Comparison of ENCODE assay signal across 25 cellular contexts in the genomic region with DNA sequence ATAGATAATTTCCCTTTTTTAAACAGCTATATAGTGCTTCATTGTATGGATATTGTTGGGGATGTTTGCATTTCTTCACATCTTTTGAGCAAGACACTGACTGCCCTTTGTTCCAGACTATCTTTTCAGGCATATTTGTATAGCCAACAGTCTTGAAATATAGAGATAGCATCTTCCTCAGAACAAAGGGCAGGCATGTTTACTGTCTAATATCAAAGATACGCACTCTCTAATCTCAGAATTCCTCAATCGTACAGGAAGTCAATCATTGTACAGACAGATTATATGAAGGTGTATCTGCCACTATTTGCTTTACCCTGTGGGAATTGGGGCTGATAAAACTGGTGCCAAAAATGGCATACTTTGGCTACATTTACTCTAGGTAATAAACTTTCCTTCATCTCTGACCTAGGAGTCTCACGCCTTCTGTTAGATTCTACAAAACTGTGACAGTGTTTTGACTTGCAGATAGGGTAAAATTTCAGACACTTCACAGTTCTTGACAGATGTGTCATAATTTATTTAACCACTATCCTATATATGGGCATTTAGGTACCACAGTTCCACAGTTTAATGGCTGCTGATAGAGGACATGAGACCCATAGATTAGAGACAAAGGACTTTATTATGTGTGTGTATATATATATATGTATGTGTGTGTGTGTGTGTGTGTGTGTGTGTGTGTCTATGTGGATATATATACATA.
"Had no signal": no experiment of that assay in that cellular context is flagged by ENCODE, and none has a peak within 500 bp of the region (broad histone marks: within the 10 kb centered on the region; RNA-seq: fewer than 3 reads in every experiment).

No MANE protein-coding gene starts in this region.

- FAIRE-seq: endometrium, frontal cortex, kidney had no signal

- ATAC-seq: effector memory CD8-positive, alpha-beta T cell; foreskin keratinocyte; gastroesophageal sphincter; heart left ventricle; left lung; left ventricle myocardium superior; lower lobe of right lung; mucosa of descending colon had no signal

- H3K4me3 ChIP-seq: colonic mucosa, esophagus muscularis mucosa, gastroesophageal sphincter, heart left ventricle, hepatocyte, left lung, lower lobe of right lung, mucosa of descending colon had no signal

- H3K27me3 ChIP-seq: colonic mucosa, esophagus muscularis mucosa, foreskin keratinocyte, gastroesophageal sphincter, heart left ventricle, hepatocyte, left lung had no signal

- H3K9me3 Mint-ChIP-seq: effector memory CD8-positive, alpha-beta T cell; mesothelial cell of epicardium had no signal

- H3K27ac ChIP-seq: colonic mucosa, esophagus muscularis mucosa, foreskin keratinocyte, gastroesophageal sphincter, heart left ventricle, hepatocyte, left lung, lower lobe of right lung had no signal

- H2AFZ ChIP-seq: hepatocyte had no signal

- H3K4me1 ChIP-seq: colonic mucosa, esophagus muscularis mucosa, foreskin keratinocyte, gastroesophageal sphincter, heart left ventricle, left lung, lower lobe of right lung had no signal

- DNase-seq: colonic mucosa; cortex of kidney; effector CD8-positive, alpha-beta T cell; effector memory CD8-positive, alpha-beta T cell; endodermal cell; foreskin keratinocyte; heart left ventricle; hypothalamus; immature natural killer cell; islet precursor cell; kidney; kidney glomerular epithelial cell; left lung; left ventricle myocardium superior; lower lobe of right lung; mesenchymal stem cell; mucosa of descending colon; naive B cell had no signal

- H3K36me3 ChIP-seq: colonic mucosa, esophagus muscularis mucosa, gastroesophageal sphincter, heart left ventricle, left lung, lower lobe of right lung had no signal

- H3K27ac Mint-ChIP-seq: dendritic cell treated with granulocyte-macrophage colony-stimulating factor and Interleukin-4, amounts not matched to agents 40 ng/mL and 50 ng/mL, for 4 days; effector memory CD8-positive, alpha-beta T cell; endodermal cell; immature natural killer cell; mesothelial cell of epicardium; naive B cell had no signal

- H3K9me3 ChIP-seq: colonic mucosa, esophagus muscularis mucosa, left lung, lower lobe of right lung, mucosa of descending colon had no signal

- H3K79me2 ChIP-seq: hepatocyte had no signal

- H3K4me3 Mint-ChIP-seq: dendritic cell treated with granulocyte-macrophage colony-stimulating factor and Interleukin-4, amounts not matched to agents 40 ng/mL and 50 ng/mL, for 4 days; effector memory CD8-positive, alpha-beta T cell; endodermal cell; immature natural killer cell; mesothelial cell of epicardium; naive B cell had no signal

- H3K36me3 Mint-ChIP-seq: immature natural killer cell, mesothelial cell of epicardium, naive B cell had no signal

- H3K4me1 Mint-ChIP-seq: immature natural killer cell, mesothelial cell of epicardium, naive B cell had no signal

- H3K27me3 Mint-ChIP-seq: dendritic cell treated with granulocyte-macrophage colony-stimulating factor and Interleukin-4, amounts not matched to agents 40 ng/mL and 50 ng/mL, for 4 days; effector memory CD8-positive, alpha-beta T cell; naive B cell had no signal

- H3K4me2 ChIP-seq: hepatocyte had no signal
